ENCODE assay signal across 21 cellular contexts in genomic region chr14:94394025-94394493, GRCh38. TPM values are rescaled to one million over a fixed set of nuclear protein-coding genes. Genes with fewer than 3 reads are reported as not detected.
DNase-seq lines count a peak whose midpoint lies in the region; ATAC-seq and TF ChIP-seq lines count a peak whose summit lies in the region.
"Had no signal": no experiment of that assay in that cellular context is flagged by ENCODE, and none has a peak within 500 bp of the region (broad histone marks: within the 10 kb centered on the region; RNA-seq: fewer than 3 reads in every experiment).

No MANE protein-coding gene starts in this region.

- peak overlapping the region; percentile 48 for H3K27ac ChIP-seq in RWPE1
- peak overlapping the region in 7 of 8 donors; percentile 62 to 97 (median 84) for H3K27ac ChIP-seq in spleen
- peak overlapping the region in 20 of 59 donors; percentile 9 to 60 (median 47) for H3K27ac ChIP-seq in dorsolateral prefrontal cortex
- H3K27ac ChIP-seq: gastrocnemius medialis, neural progenitor cell had no signal

- peaks cover 21% of the 10 kb centered on the region for H3K27me3 Mint-ChIP-seq in activated CD8-positive, alpha-beta T cell treated with anti-CD3 and anti-CD28 coated beads for 36 hours
- peaks cover 13% of the 10 kb centered on the region for H3K27me3 Mint-ChIP-seq in activated CD8-positive, alpha-beta T cell treated with anti-CD3 and anti-CD28 coated beads, Interleukin-2, amount 10 ng/mL, durations not matched to agents 7 days and 5 days (ENCODE audit: low read depth)
- H3K27me3 Mint-ChIP-seq in immature natural killer cell (ENCODE audit: low read depth in 3 of 3) = peaks cover 3 to 14% (median 13%) of the 10 kb centered on the region in 3 donors
- H3K27me3 Mint-ChIP-seq: memory B cell had no signal

- no peak overlapping the region for H3K4me3 Mint-ChIP-seq in activated CD8-positive, alpha-beta T cell treated with anti-CD3 and anti-CD28 coated beads for 36 hours
- no peak overlapping the region for H3K4me3 Mint-ChIP-seq in activated CD8-positive, alpha-beta T cell treated with anti-CD3 and anti-CD28 coated beads, Interleukin-2, amount 10 ng/mL, durations not matched to agents 7 days and 5 days
- peak overlapping the region in 2 of 5 donors; percentile 3 to 45 for H3K4me3 Mint-ChIP-seq in immature natural killer cell
- H3K4me3 Mint-ChIP-seq: activated CD8-positive, alpha-beta memory T cell treated with anti-CD3 and anti-CD28 coated beads, Interleukin-2, amount 10 ng/mL, durations not matched to agents 7 days and 5 days; memory B cell; neural progenitor cell had no signal

- 73 to 86% (median 75%) methylated on average over 8 of the region's 8 CpGs for WGBS in spleen, 5 donors

- peaks cover 0 to 56% (median 13%) of the 10 kb centered on the region in 6 donors for H3K4me1 ChIP-seq in spleen
- H3K4me1 ChIP-seq: gastrocnemius medialis had no signal

- DNase-seq in activated CD8-positive, alpha-beta T cell treated with anti-CD3 and anti-CD28 coated beads for 36 hours = peak; percentile 51
- no peak for DNase-seq in activated CD8-positive, alpha-beta T cell treated with anti-CD3 and anti-CD28 coated beads, Interleukin-2, amount 10 ng/mL, durations not matched to agents 7 days and 5 days
- DNase-seq in RWPE1 (ENCODE audit: low spot score) = no peak
- DNase-seq in immature natural killer cell = peak in 2 of 3 donors; percentile 18 to 21
- no peak for DNase-seq in spleen
- no peak for DNase-seq in dorsolateral prefrontal cortex
- no peak for DNase-seq in NCI-H187 treated with DMSO at 0.1 percent for 48 hours (lab: John Stamatoyannopoulos, UW)
- DNase-seq: activated CD8-positive, alpha-beta memory T cell treated with anti-CD3 and anti-CD28 coated beads, Interleukin-2, amount 10 ng/mL, durations not matched to agents 7 days and 5 days; MM.1S; stimulated activated CD4-positive, alpha-beta T cell treated with anti-CD3 and anti-CD28 coated beads, Interleukin-4, amount 100 ng/mL, for 1 hour had no signal

- ATAC-seq in activated CD8-positive, alpha-beta T cell treated with anti-CD3 and anti-CD28 coated beads for 36 hours = peak; percentile 60
- no peak for ATAC-seq in activated CD8-positive, alpha-beta T cell treated with anti-CD3 and anti-CD28 coated beads, Interleukin-2, amount 10 ng/mL, durations not matched to agents 7 days and 5 days
- ATAC-seq in GM21360 (IDR thresholded peaks at IDR 0.05; ENCODE audit: unreplicated experiment) = no peak
- ATAC-seq: activated CD8-positive, alpha-beta memory T cell treated with anti-CD3 and anti-CD28 coated beads, Interleukin-2, amount 10 ng/mL, durations not matched to agents 7 days and 5 days; Panc1; SK-N-SH treated with all-trans-retinoic acid at 6 μM for 48 hours had no signal

- H3K4me1 Mint-ChIP-seq in activated CD8-positive, alpha-beta T cell treated with anti-CD3 and anti-CD28 coated beads for 36 hours (ENCODE audit: low read depth) = peaks cover 39% of the 10 kb centered on the region
- peaks cover 23% of the 10 kb centered on the region for H3K4me1 Mint-ChIP-seq in activated CD8-positive, alpha-beta T cell treated with anti-CD3 and anti-CD28 coated beads, Interleukin-2, amount 10 ng/mL, durations not matched to agents 7 days and 5 days (ENCODE audit: low read depth)
- H3K4me1 Mint-ChIP-seq in immature natural killer cell = peaks cover 13 to 38% of the 10 kb centered on the region in 2 donors
- H3K4me1 Mint-ChIP-seq: memory B cell had no signal

- H3K27me3 ChIP-seq in spleen (replicated peaks in 1 of 7) (peaks cover 0 to 14% (median 0%) of the 10 kb centered on the region in 7 donors), dorsolateral prefrontal cortex (peaks cover 0 to 6% (median 0%) of the 10 kb centered on the region in 45 donors)
- H3K27me3 ChIP-seq: gastrocnemius medialis, neural progenitor cell had no signal

- CTCF ChIA-PET in activated CD8-positive, alpha-beta T cell treated with anti-CD3 and anti-CD28 coated beads for 36 hours (lab: Charles Lee) = no interaction called here
- CTCF ChIA-PET in activated CD8-positive, alpha-beta T cell treated with anti-CD3 and anti-CD28 coated beads, Interleukin-2, amount 10 ng/mL, durations not matched to agents 7 days and 5 days (lab: Charles Lee) = interaction anchor here (1.0 kb wide), 1 partner anchor 60 kb away, joined by 3 read pairs; no protein-coding TSS in a partner anchor
- CTCF ChIA-PET in RWPE1 (lab: Yijun Ruan, JAX) = no interaction called here

- POLR2A ChIA-PET in activated CD8-positive, alpha-beta T cell treated with anti-CD3 and anti-CD28 coated beads for 36 hours (lab: Charles Lee) = no interaction called here
- POLR2A ChIA-PET in activated CD8-positive, alpha-beta T cell treated with anti-CD3 and anti-CD28 coated beads, Interleukin-2, amount 10 ng/mL, durations not matched to agents 7 days and 5 days (lab: Charles Lee) = no interaction called here
- POLR2A ChIA-PET in RWPE1 (lab: Yijun Ruan, JAX; ENCODE audit: low non-redundant PET) = no interaction called here

- intact Hi-C loops in activated CD8-positive, alpha-beta T cell treated with anti-CD3 and anti-CD28 coated beads for 36 hours (cut with micrococcal nuclease) = no loop called here
- intact Hi-C loops in spleen (cut with DNase I; ENCODE audit: low total_unique reads) = no loop called here
- intact Hi-C loops in dorsolateral prefrontal cortex (cut with DNase I) = no loop called here

- TF ChIP-seq CTCF in activated CD8-positive, alpha-beta T cell treated with anti-CD3 and anti-CD28 coated beads for 36 hours (IDR thresholded peaks at IDR 0.05) = no peak
- no peak for TF ChIP-seq CTCF in RWPE1 (conservative IDR thresholded peaks at IDR 0.05; ENCODE audit: low read depth)
- TF ChIP-seq CTCF in spleen (IDR thresholded peaks at IDR 0.05 in 8 of 11, conservative IDR thresholded peaks at IDR 0.05 in 3 of 11) = no peak
- TF ChIP-seq CTCF in dorsolateral prefrontal cortex (IDR thresholded peaks at IDR 0.05 in 54 of 56, conservative IDR thresholded peaks at IDR 0.05 in 2 of 56; ENCODE audit: low read depth in 1 of 56, partially characterized antibody in 56 of 56) = no peak

- H3K9me3 ChIP-seq in spleen = no peaks in the 10 kb centered on the region
- H3K9me3 ChIP-seq: gastrocnemius medialis had no signal

- H3K4me3 ChIP-seq in spleen = peak overlapping the region in 1 of 8 donors; percentile 46
- no peak overlapping the region for H3K4me3 ChIP-seq in dorsolateral prefrontal cortex
- H3K4me3 ChIP-seq: gastrocnemius medialis, neural progenitor cell had no signal

- no peaks in the 10 kb centered on the region for H3K36me3 ChIP-seq in spleen
- H3K36me3 ChIP-seq: gastrocnemius medialis, neural progenitor cell had no signal

- H3K27ac Mint-ChIP-seq in activated CD8-positive, alpha-beta T cell treated with anti-CD3 and anti-CD28 coated beads for 36 hours = peak overlapping the region; percentile 86
- no peak overlapping the region for H3K27ac Mint-ChIP-seq in activated CD8-positive, alpha-beta T cell treated with anti-CD3 and anti-CD28 coated beads, Interleukin-2, amount 10 ng/mL, durations not matched to agents 7 days and 5 days
- peak overlapping the region in 2 of 6 donors; percentile 1 to 42 for H3K27ac Mint-ChIP-seq in immature natural killer cell
- H3K27ac Mint-ChIP-seq: activated CD8-positive, alpha-beta memory T cell treated with anti-CD3 and anti-CD28 coated beads, Interleukin-2, amount 10 ng/mL, durations not matched to agents 7 days and 5 days; memory B cell; neural progenitor cell had no signal

- H3K9me3 Mint-ChIP-seq in activated CD8-positive, alpha-beta T cell treated with anti-CD3 and anti-CD28 coated beads for 36 hours = no peaks in the 10 kb centered on the region
- H3K9me3 Mint-ChIP-seq in activated CD8-positive, alpha-beta T cell treated with anti-CD3 and anti-CD28 coated beads, Interleukin-2, amount 10 ng/mL, durations not matched to agents 7 days and 5 days (ENCODE audit: insufficient read depth) = no peaks in the 10 kb centered on the region
- H3K9me3 Mint-ChIP-seq in immature natural killer cell = peaks cover 0 to 3% (median 0%) of the 10 kb centered on the region in 6 donors
- H3K9me3 Mint-ChIP-seq: memory B cell, neural progenitor cell had no signal

- H3K36me3 Mint-ChIP-seq in activated CD8-positive, alpha-beta T cell treated with anti-CD3 and anti-CD28 coated beads for 36 hours (ENCODE audit: low read depth) = no peaks in the 10 kb centered on the region
- H3K36me3 Mint-ChIP-seq in activated CD8-positive, alpha-beta T cell treated with anti-CD3 and anti-CD28 coated beads, Interleukin-2, amount 10 ng/mL, durations not matched to agents 7 days and 5 days (ENCODE audit: low read depth) = no peaks in the 10 kb centered on the region
- no peaks in the 10 kb centered on the region for H3K36me3 Mint-ChIP-seq in immature natural killer cell
- H3K36me3 Mint-ChIP-seq: activated CD8-positive, alpha-beta memory T cell treated with anti-CD3 and anti-CD28 coated beads, Interleukin-2, amount 10 ng/mL, durations not matched to agents 7 days and 5 days; memory B cell; neural progenitor cell had no signal

- TF ChIP-seq POLR2A in spleen (IDR thresholded peaks at IDR 0.05) = no peak

RNA-seq across cellular contexts. Expression of gene SERPINA1, which starts 5.7 kb away (rescaled TPM):
- total RNA-seq in activated CD8-positive, alpha-beta T cell treated with anti-CD3 and anti-CD28 coated beads for 36 hours = 1 to 10 TPM; 1.0 to 1.9 TPM
- not detected for total RNA-seq in activated CD8-positive, alpha-beta T cell treated with anti-CD3 and anti-CD28 coated beads, Interleukin-2, amount 10 ng/mL, durations not matched to agents 7 days and 5 days
- polyA plus RNA-seq in immature natural killer cell (1 to 10 TPM; 1.7 to 5.5 (median 3.0) TPM), spleen (10 to 100 TPM; 28.4 to 60.7 (median 43.8) TPM)
- total RNA-seq in spleen (100 to 1,000 TPM; 167 to 701 (median 241) TPM), dorsolateral prefrontal cortex (10 to 100 TPM in 67 of 120 experiments, 1 to 10 TPM in 53; 1.6 to 94.0 (median 11.0) TPM)

RNA-seq across cellular contexts. Expression of gene SERPINA2, which starts 27.6 kb away (rescaled TPM):
- total RNA-seq in activated CD8-positive, alpha-beta T cell treated with anti-CD3 and anti-CD28 coated beads for 36 hours = not detected
- total RNA-seq in activated CD8-positive, alpha-beta T cell treated with anti-CD3 and anti-CD28 coated beads, Interleukin-2, amount 10 ng/mL, durations not matched to agents 7 days and 5 days = not detected
- polyA plus RNA-seq in immature natural killer cell = not detected
- total RNA-seq in spleen = not detected
- polyA plus RNA-seq in spleen = not detected
- total RNA-seq in dorsolateral prefrontal cortex = not detected
- total RNA-seq: activated CD8-positive, alpha-beta memory T cell treated with anti-CD3 and anti-CD28 coated beads, Interleukin-2, amount 10 ng/mL, durations not matched to agents 7 days and 5 days; chondrocyte; gastrocnemius medialis; H4; right cardiac atrium; ureter had no signal
- polyA plus RNA-seq: AG04450, right cardiac atrium had no signal

RNA-seq across cellular contexts. Expression of gene SERPINA11, which starts 58.5 kb away (rescaled TPM):
- total RNA-seq in activated CD8-positive, alpha-beta T cell treated with anti-CD3 and anti-CD28 coated beads for 36 hours = not detected
- not detected for total RNA-seq in activated CD8-positive, alpha-beta T cell treated with anti-CD3 and anti-CD28 coated beads, Interleukin-2, amount 10 ng/mL, durations not matched to agents 7 days and 5 days
- 1 to 10 TPM in 1 of 3 donors, under 1 TPM in 1, not detected in 1; 0.79 to 1.6 TPM for polyA plus RNA-seq in immature natural killer cell
- not detected for total RNA-seq in spleen
- polyA plus RNA-seq in spleen = not detected
- total RNA-seq in dorsolateral prefrontal cortex = under 1 TPM in 1 of 120 experiments, not detected in 119; 0.44 TPM
- total RNA-seq: activated CD8-positive, alpha-beta memory T cell treated with anti-CD3 and anti-CD28 coated beads, Interleukin-2, amount 10 ng/mL, durations not matched to agents 7 days and 5 days; chondrocyte; H4; right cardiac atrium; ureter had no signal
- polyA plus RNA-seq: AG04450, right cardiac atrium had no signal

Comparison
In these comparisons a context has a peak if more than half of its experiments do, and no peak if none do; other contexts are left out.
1. DNase-seq: peak in activated CD8-positive, alpha-beta T cell treated with anti-CD3 and anti-CD28 coated beads for 36 hours (single experiment) and immature natural killer cell (2 of 3); none in activated CD8-positive, alpha-beta T cell treated with anti-CD3 and anti-CD28 coated beads, Interleukin-2, amount 10 ng/mL, durations not matched to agents 7 days and 5 days (single experiment), RWPE1 (single experiment), spleen (single experiment), dorsolateral prefrontal cortex (0 of 10) and NCI-H187 treated with DMSO at 0.1 percent for 48 hours (single experiment).